In genomic region chr7:125254521-125254920, GRCh38 we compare ENCODE assay signal across 22 cellular contexts.
DNase-seq lines count a peak whose midpoint lies in the region; ATAC-seq, FAIRE-seq and TF ChIP-seq lines count a peak whose summit lies in the region.
"Had no signal": no experiment of that assay in that cellular context is flagged by ENCODE, and none has a peak within 500 bp of the region (broad histone marks: within the 10 kb centered on the region; RNA-seq: fewer than 3 reads in every experiment).

No MANE protein-coding gene starts in this region.

- DNase-seq in SK-N-MC (ENCODE audit: low read depth, low spot score) (peak; percentile 79), endodermal cell (no peak), frontal cortex (ENCODE audit: low spot score in 2 of 2) (no peak), hypothalamus (lab: John Stamatoyannopoulos, UW) (no peak), GM19238 (ENCODE audit: insufficient read length, low spot score) (no peak)
- no peak for DNase-seq in activated T-helper 1 cell treated with anti-CD3 and anti-CD28 coated beads, Interleukin-12 subunit alpha, Interleukin-12 subunit beta, Interleukin-2, Interleukin-4 antibody, amounts not matched to agents 30 ng/mL and 10 ng/mL and 1 ng/mL, durations not matched to agents 14 hours and 24 hours and 36 hours (ENCODE audit: low spot score)
- DNase-seq: ACHN; BE2C; C1 segment of cervical spinal cord; CD4-positive, CD25-positive, alpha-beta regulatory T cell; CD8-positive, alpha-beta memory T cell; COR-L47; DMS 273 treated with DMSO at 0.1 percent for 48 hours; DMS53; DND-41; EL; HCEC 1CT had no signal

- peak overlapping the region; percentile 60 for H3K27ac Mint-ChIP-seq in endodermal cell
- no peak overlapping the region for H3K27ac Mint-ChIP-seq in activated T-helper 1 cell treated with anti-CD3 and anti-CD28 coated beads, Interleukin-12 subunit alpha, Interleukin-12 subunit beta, Interleukin-2, Interleukin-4 antibody, amounts not matched to agents 30 ng/mL and 10 ng/mL and 1 ng/mL, durations not matched to agents 14 hours and 24 hours and 36 hours
- H3K27ac Mint-ChIP-seq: CD4-positive, CD25-positive, alpha-beta regulatory T cell; CD8-positive, alpha-beta memory T cell; GM23338 had no signal

- no peaks in the 10 kb centered on the region for H3K9me3 ChIP-seq in SK-N-MC (ENCODE audit: low read depth, low read length)
- no peaks in the 10 kb centered on the region for H3K9me3 ChIP-seq in endodermal cell (ENCODE audit: control insufficient read depth, low read length)
- H3K9me3 ChIP-seq: BE2C had no signal

- peaks cover 26% of the 10 kb centered on the region for H3K4me1 ChIP-seq in endodermal cell (ENCODE audit: control insufficient read depth, insufficient read depth, low read length)
- H3K4me1 ChIP-seq: BE2C had no signal

- H3K36me3 ChIP-seq in SK-N-MC (ENCODE audit: insufficient read depth, low read length) = no peaks in the 10 kb centered on the region
- peaks cover 4% of the 10 kb centered on the region for H3K36me3 ChIP-seq in endodermal cell (ENCODE audit: control insufficient read depth, insufficient read depth, low read length)
- H3K36me3 ChIP-seq: BE2C had no signal

- H3K4me3 ChIP-seq in SK-N-MC (peak overlapping the region; percentile 67), endodermal cell (ENCODE audit: low read length) (no peak overlapping the region)
- H3K4me3 ChIP-seq: GM23338 had no signal

- H3K9ac ChIP-seq in SK-N-MC (ENCODE audit: insufficient read length) (no peak overlapping the region), endodermal cell (ENCODE audit: extremely low read depth, low read length, poor library complexity, severe bottlenecking) (no peak overlapping the region)

- peaks cover 46% of the 10 kb centered on the region for H3K36me3 Mint-ChIP-seq in endodermal cell (ENCODE audit: low read depth)
- no peaks in the 10 kb centered on the region for H3K36me3 Mint-ChIP-seq in activated T-helper 1 cell treated with anti-CD3 and anti-CD28 coated beads, Interleukin-12 subunit alpha, Interleukin-12 subunit beta, Interleukin-2, Interleukin-4 antibody, amounts not matched to agents 30 ng/mL and 10 ng/mL and 1 ng/mL, durations not matched to agents 14 hours and 24 hours and 36 hours (ENCODE audit: low read depth)
- H3K36me3 Mint-ChIP-seq: CD4-positive, CD25-positive, alpha-beta regulatory T cell; CD8-positive, alpha-beta memory T cell had no signal

- H3K27me3 ChIP-seq in endodermal cell (ENCODE audit: control insufficient read depth, insufficient read depth, low read length, poor library complexity, severe bottlenecking) = no peaks in the 10 kb centered on the region
- H3K27me3 ChIP-seq: BE2C had no signal

- intact Hi-C loops in activated T-helper 1 cell treated with anti-CD3 and anti-CD28 coated beads, Interleukin-12 subunit alpha, Interleukin-12 subunit beta, Interleukin-2, Interleukin-4 antibody, amounts not matched to agents 30 ng/mL and 10 ng/mL and 1 ng/mL, durations not matched to agents 14 hours and 24 hours and 36 hours (cut with micrococcal nuclease) = no loop called here

- H3K4me3 Mint-ChIP-seq in endodermal cell = peak overlapping the region; percentile 11
- no peak overlapping the region for H3K4me3 Mint-ChIP-seq in activated T-helper 1 cell treated with anti-CD3 and anti-CD28 coated beads, Interleukin-12 subunit alpha, Interleukin-12 subunit beta, Interleukin-2, Interleukin-4 antibody, amounts not matched to agents 30 ng/mL and 10 ng/mL and 1 ng/mL, durations not matched to agents 14 hours and 24 hours and 36 hours
- H3K4me3 Mint-ChIP-seq: CD4-positive, CD25-positive, alpha-beta regulatory T cell; CD8-positive, alpha-beta memory T cell; GM23338 had no signal

- TF ChIP-seq CTCF in endodermal cell (conservative IDR thresholded peaks at IDR 0.05) = no peak

- H3K9me3 Mint-ChIP-seq in endodermal cell = no peaks in the 10 kb centered on the region
- H3K9me3 Mint-ChIP-seq in activated T-helper 1 cell treated with anti-CD3 and anti-CD28 coated beads, Interleukin-12 subunit alpha, Interleukin-12 subunit beta, Interleukin-2, Interleukin-4 antibody, amounts not matched to agents 30 ng/mL and 10 ng/mL and 1 ng/mL, durations not matched to agents 14 hours and 24 hours and 36 hours = no peaks in the 10 kb centered on the region
- H3K9me3 Mint-ChIP-seq: GM23338 had no signal

- no CpG with 5 or more reads among the region's 1 CpG for WGBS in endodermal cell (ENCODE audit: insufficient coverage in 1 of 2, insufficient read length in 1 of 2), 2 experiments

- peak; percentile 19 for FAIRE-seq in G401.6 (lab: Jason Lieb, UNC)
- FAIRE-seq in frontal cortex (lab: Jason Lieb, UNC) = peak; percentile 69
- FAIRE-seq: GM12891, H54 had no signal

- H3K4me1 Mint-ChIP-seq in endodermal cell = peaks cover 58% of the 10 kb centered on the region
- no peaks in the 10 kb centered on the region for H3K4me1 Mint-ChIP-seq in activated T-helper 1 cell treated with anti-CD3 and anti-CD28 coated beads, Interleukin-12 subunit alpha, Interleukin-12 subunit beta, Interleukin-2, Interleukin-4 antibody, amounts not matched to agents 30 ng/mL and 10 ng/mL and 1 ng/mL, durations not matched to agents 14 hours and 24 hours and 36 hours (ENCODE audit: low read depth)
- H3K4me1 Mint-ChIP-seq: CD4-positive, CD25-positive, alpha-beta regulatory T cell; CD8-positive, alpha-beta memory T cell had no signal

- H3K27me3 Mint-ChIP-seq in endodermal cell (ENCODE audit: insufficient read depth) = no peaks in the 10 kb centered on the region
- no peaks in the 10 kb centered on the region for H3K27me3 Mint-ChIP-seq in activated T-helper 1 cell treated with anti-CD3 and anti-CD28 coated beads, Interleukin-12 subunit alpha, Interleukin-12 subunit beta, Interleukin-2, Interleukin-4 antibody, amounts not matched to agents 30 ng/mL and 10 ng/mL and 1 ng/mL, durations not matched to agents 14 hours and 24 hours and 36 hours (ENCODE audit: insufficient read depth)
- H3K27me3 Mint-ChIP-seq: CD4-positive, CD25-positive, alpha-beta regulatory T cell; CD8-positive, alpha-beta memory T cell had no signal

- no peak for ATAC-seq in GM18517 (IDR thresholded peaks at IDR 0.05; ENCODE audit: unreplicated experiment)
- ATAC-seq: GM23338 had no signal

- H3K27ac ChIP-seq in SK-N-MC = peak overlapping the region; percentile 15; the same call in 1 of the 2 replicates
- no peak overlapping the region for H3K27ac ChIP-seq in endodermal cell (ENCODE audit: low read depth, low read length)
